In the genomic region with DNA sequence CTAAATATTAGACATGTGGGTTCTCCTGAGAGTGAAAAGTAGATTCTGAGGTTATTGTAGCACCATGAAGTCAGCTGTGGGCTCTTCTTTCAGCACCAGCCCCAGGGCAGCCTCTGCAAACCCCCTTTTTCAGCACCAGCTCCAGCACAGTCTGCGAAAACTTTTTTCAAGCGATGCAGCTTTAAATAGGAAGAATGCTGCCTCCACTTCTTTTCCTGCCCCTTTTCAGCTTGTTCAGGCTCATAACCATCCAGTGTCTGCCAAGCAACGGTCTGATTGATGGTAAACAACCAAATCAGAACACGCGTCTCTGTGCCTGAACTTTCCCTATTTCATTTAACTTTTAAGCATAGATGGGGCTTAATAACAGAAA, we compare ENCODE assay signal across 9 cellular contexts. TPM values are rescaled to one million over a fixed set of nuclear protein-coding genes. Genes with fewer than 3 reads are reported as not detected.
DNase-seq lines count a peak whose midpoint lies in the region; ATAC-seq lines count a peak whose summit lies in the region.
"Had no signal": no experiment of that assay in that cellular context is flagged by ENCODE, and none has a peak within 500 bp of the region (broad histone marks: within the 10 kb centered on the region; RNA-seq: fewer than 3 reads in every experiment).

A gene (minus strand): TSS at position 155 of the 373 bp plus-strand sequence. CDS start 157 bp downstream, outside the sequence.

- H3K4me3 ChIP-seq in HAP-1 (peak within 1 kb of the TSS; percentile 25), iPS-11a (ENCODE audit: low read depth, low read length) (peak within 1 kb of the TSS; percentile 47), skeletal muscle satellite cell (ENCODE audit: low read length) (peak within 1 kb of the TSS; percentile 83)

- H3K9me3 ChIP-seq in HAP-1 (no peaks in the 10 kb centered on the region), skeletal muscle satellite cell (replicated peaks; ENCODE audit: low read length) (no peaks in the 10 kb centered on the region)

- H3K36me3 ChIP-seq in HAP-1 (replicated peaks) (no peaks in the 10 kb centered on the region), skeletal muscle satellite cell (ENCODE audit: insufficient read depth, low read length) (peaks cover 8% of the 10 kb centered on the region)

- DNase-seq in HAP-1 (ENCODE audit: low spot score in 2 of 2) (peak in 1 of 2 experiments; percentile 22), astrocyte of the hippocampus (ENCODE audit: low read depth, low spot score) (peak; percentile 92)
- no peak for DNase-seq in stimulated activated CD4-positive, alpha-beta T cell treated with anti-CD3 and anti-CD28 coated beads, Interleukin-2, amount 100 ng/mL, for 24 hours
- DNase-seq in activated effector memory CD4-positive, alpha-beta T cell treated with anti-CD3 and anti-CD28 coated beads, Interleukin-2, amount 50 U/mL, for 16 hours = no peak

- H3K9ac ChIP-seq in skeletal muscle satellite cell (ENCODE audit: low read depth, low read length) = peak within 1 kb of the TSS; percentile 96
- H3K9ac ChIP-seq: KMS-11 had no signal

- H3K27me3 ChIP-seq in HAP-1 (ENCODE audit: low read depth) (no peaks in the 10 kb centered on the region), skeletal muscle satellite cell (ENCODE audit: control insufficient read depth, insufficient read depth, low read length) (no peaks in the 10 kb centered on the region)

- peak within 1 kb of the TSS; percentile 90 for H3K4me2 ChIP-seq in skeletal muscle satellite cell (ENCODE audit: low read length)
- H3K4me2 ChIP-seq: KMS-11 had no signal

- ATAC-seq in GM21717 (IDR thresholded peaks at IDR 0.05; ENCODE audit: unreplicated experiment) = no peak
- ATAC-seq in HG03521 (IDR thresholded peaks at IDR 0.05; ENCODE audit: unreplicated experiment) = no peak

- peaks cover 4% of the 10 kb centered on the region for H3K4me1 ChIP-seq in HAP-1
- peaks cover 15% of the 10 kb centered on the region for H3K4me1 ChIP-seq in skeletal muscle satellite cell (ENCODE audit: control insufficient read depth, insufficient read depth, low read length)

- in situ Hi-C loops in HAP-1 (cut with MboI; ENCODE audit: low sequenced_read_pairs) = no loop called here

RNA-seq across cellular contexts. Expression of the gene that starts here (rescaled TPM):
- 170 and 179 TPM in 2 replicates for total RNA-seq in skeletal muscle satellite cell (2012; rRNA removed)

Comparison
In these comparisons a context has a peak if more than half of its experiments do, and no peak if none do; other contexts are left out.
1. H3K4me3 ChIP-seq: peak in every context shown above with its lines; median percentile 83 in skeletal muscle satellite cell; 47 in iPS-11a; 25 in HAP-1.